Comparison of ENCODE assay signal across 18 cellular contexts in the genomic region with DNA sequence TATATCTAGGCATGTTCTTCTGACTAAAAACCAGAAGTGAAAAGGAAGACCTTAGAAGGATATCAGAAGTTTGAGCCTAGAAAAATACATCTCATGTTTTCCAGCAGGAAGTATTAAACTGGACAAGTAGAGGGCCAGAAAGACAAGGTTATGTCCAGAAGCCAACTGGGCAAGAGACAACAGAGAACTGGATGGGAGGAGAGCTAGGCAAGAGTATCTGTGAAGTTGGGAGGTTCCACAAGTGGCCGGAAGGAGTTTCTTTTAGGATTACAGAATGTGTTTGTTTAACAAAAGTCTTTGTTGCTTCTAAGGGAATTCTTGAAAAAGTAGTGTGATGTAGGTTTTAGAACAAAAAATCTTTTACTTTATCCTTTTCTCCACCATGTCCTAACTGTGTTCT.
A peak's percentile ranks its signal among the peaks of the same experiment; 100 is the strongest.
DNase-seq lines count a peak whose midpoint lies in the region; ATAC-seq, FAIRE-seq and TF ChIP-seq lines count a peak whose summit lies in the region.
"Had no signal": no experiment of that assay in that cellular context is flagged by ENCODE, and none has a peak within 500 bp of the region (broad histone marks: within the 10 kb centered on the region; RNA-seq: fewer than 3 reads in every experiment).

No MANE protein-coding gene starts in this region.

- no peak overlapping the region for H3K9ac ChIP-seq in K562 (ENCODE audit: insufficient read depth in 1 of 2, low read depth in 2 of 2, low read length in 2 of 2)

- peaks cover 28% of the 10 kb centered on the region for H3K36me3 Mint-ChIP-seq in HFFc6 (ENCODE audit: low read depth)
- H3K36me3 Mint-ChIP-seq in nephron progenitor cell (ENCODE audit: low read depth): peaks cover 27% of the 10 kb centered on the region
- H3K36me3 Mint-ChIP-seq in activated T-helper 2 cell treated with anti-CD3 and anti-CD28 coated beads, Interferon-gamma antibody, Interleukin-2, Interleukin-4, amounts not matched to agents 10 μg/mL and 5 μg/mL and 100 μg/mL, durations not matched to agents 14 hours and 24 hours and 36 hours (ENCODE audit: low read depth): no peaks in the 10 kb centered on the region

- no peak for TF ChIP-seq CTCF in HFFc6 (IDR thresholded peaks at IDR 0.05)
- TF ChIP-seq CTCF in K562 (IDR thresholded peaks at IDR 0.05 in 2 of 3, conservative IDR thresholded peaks at IDR 0.05 in 1 of 3; ENCODE audit: insufficient read depth in 2 of 3, low read depth in 1 of 3, low read length in 3 of 3): no peak
- TF ChIP-seq CTCF in nephron progenitor cell (IDR thresholded peaks at IDR 0.05): no peak
- no peak for TF ChIP-seq CTCF in tibial artery (IDR thresholded peaks at IDR 0.05)

- BruUV-seq in K562 (replicated peaks; lab: Mats Ljungman, UMichigan): no TSS peak

- H3K27ac ChIP-seq in K562 (ENCODE audit: extremely low read depth, low read depth, low read length) (no peak overlapping the region), tibial artery (peak overlapping the region; percentile 21 to 37)

- no peak overlapping the region for H3K4me3 ChIP-seq in K562
- no peak overlapping the region for H3K4me3 ChIP-seq in tibial artery
- H3K4me3 ChIP-seq: HAP-1 had no signal

- in situ Hi-C loops in K562 (cut with MboI): no loop called here

- no peak for FAIRE-seq in K562 (lab: Jason Lieb, UNC)
- FAIRE-seq: A204.1, D721Med, G401.6, GM12891, H1 had no signal

- POLR2A ChIA-PET in K562 (lab: Yijun Ruan, JAX): no interaction called here

- CTCF ChIA-PET in K562 (lab: Yijun Ruan, JAX; ENCODE audit: low intra/inter-chr PET ratio): no interaction called here

- H3K4me1 ChIP-seq in K562 (replicated peaks in 1 of 2; ENCODE audit: control insufficient read depth in 2 of 2, insufficient read depth in 2 of 2, low read length in 2 of 2) (no peaks in the 10 kb centered on the region; a peak in 1 of 5 replicates), tibial artery (peaks cover 0 to 7% (median 0%) of the 10 kb centered on the region in 4 donors)

- no peaks in the 10 kb centered on the region for H4K20me1 ChIP-seq in K562 (replicated peaks; ENCODE audit: control insufficient read depth, insufficient read depth, low read length)

- H3K4me1 Mint-ChIP-seq in HFFc6 (ENCODE audit: low read depth) (peaks cover 25% of the 10 kb centered on the region), nephron progenitor cell (peaks cover 12% of the 10 kb centered on the region)
- H3K4me1 Mint-ChIP-seq in activated T-helper 2 cell treated with anti-CD3 and anti-CD28 coated beads, Interferon-gamma antibody, Interleukin-2, Interleukin-4, amounts not matched to agents 10 μg/mL and 5 μg/mL and 100 μg/mL, durations not matched to agents 14 hours and 24 hours and 36 hours (ENCODE audit: low read depth): no peaks in the 10 kb centered on the region
- H3K4me1 Mint-ChIP-seq: B cell had no signal

- TF ChIP-seq RAD21 in K562 (CRISPR knock-in tag; conservative IDR thresholded peaks at IDR 0.05 in 1 of 2, IDR thresholded peaks at IDR 0.05 in 1 of 2): no peak

- no peaks in the 10 kb centered on the region for H3K79me2 ChIP-seq in K562 (ENCODE audit: control insufficient read depth, insufficient read depth, low read length)

- ATAC-seq in K562: no peak

- intact Hi-C loops in K562 (cut with micrococcal nuclease) (no loop called here), tibial artery (cut with DNase I; ENCODE audit: low total_unique reads) (no loop called here)
- intact Hi-C loops in activated T-helper 2 cell treated with anti-CD3 and anti-CD28 coated beads, Interferon-gamma antibody, Interleukin-2, Interleukin-4, amounts not matched to agents 10 μg/mL and 5 μg/mL and 100 μg/mL, durations not matched to agents 14 hours and 24 hours and 36 hours (cut with micrococcal nuclease): no loop called here

- no peak for DNase-seq in HFFc6
- DNase-seq in K562 (ENCODE audit: extremely low read depth in 1 of 4, low spot score in 3 of 4): no peak
- no peak for DNase-seq in nephron progenitor cell
- no peak for DNase-seq in tibial artery
- no peak for DNase-seq in NCI-H2196 (lab: John Stamatoyannopoulos, UW; ENCODE audit: unreplicated experiment)
- no peak for DNase-seq in NCI-H2171 (lab: John Stamatoyannopoulos, UW)
- no peak for DNase-seq in activated T-helper 2 cell treated with anti-CD3 and anti-CD28 coated beads, Interferon-gamma antibody, Interleukin-2, Interleukin-4, amounts not matched to agents 10 μg/mL and 5 μg/mL and 100 μg/mL, durations not matched to agents 14 hours and 24 hours and 36 hours (ENCODE audit: low spot score)
- DNase-seq: C1 segment of cervical spinal cord; CD4-positive, alpha-beta T cell; DMS153; DMS79 treated with DMSO at 0.1 percent for 48 hours had no signal

- H3K27me3 ChIP-seq in K562 (ENCODE audit: control insufficient read depth in 2 of 2, insufficient read depth in 2 of 2, low read length in 2 of 2) (no peaks in the 10 kb centered on the region), tibial artery (no peaks in the 10 kb centered on the region)

- no peak overlapping the region for H3K4me3 Mint-ChIP-seq in HFFc6
- H3K4me3 Mint-ChIP-seq in nephron progenitor cell: no peak overlapping the region
- H3K4me3 Mint-ChIP-seq in activated T-helper 2 cell treated with anti-CD3 and anti-CD28 coated beads, Interferon-gamma antibody, Interleukin-2, Interleukin-4, amounts not matched to agents 10 μg/mL and 5 μg/mL and 100 μg/mL, durations not matched to agents 14 hours and 24 hours and 36 hours (ENCODE audit: low read depth): no peak overlapping the region
- H3K4me3 Mint-ChIP-seq: B cell; CD4-positive, alpha-beta T cell had no signal

- H3K9me3 Mint-ChIP-seq in HFFc6: peaks cover 13% of the 10 kb centered on the region
- H3K9me3 Mint-ChIP-seq in nephron progenitor cell: peaks cover 45% of the 10 kb centered on the region
- peaks cover 12% of the 10 kb centered on the region for H3K9me3 Mint-ChIP-seq in activated T-helper 2 cell treated with anti-CD3 and anti-CD28 coated beads, Interferon-gamma antibody, Interleukin-2, Interleukin-4, amounts not matched to agents 10 μg/mL and 5 μg/mL and 100 μg/mL, durations not matched to agents 14 hours and 24 hours and 36 hours

- 0% methylated on average over 1 of the region's 1 CpG for WGBS in K562 (ENCODE audit: insufficient coverage, low coverage, missing lambda C conversion rate)

- no peaks in the 10 kb centered on the region for H3K9me1 ChIP-seq in K562 (ENCODE audit: control insufficient read depth, insufficient read depth, low read length)

- H3K27me3 Mint-ChIP-seq in HFFc6 (ENCODE audit: insufficient read depth) (peaks cover 5% of the 10 kb centered on the region), nephron progenitor cell (ENCODE audit: low read depth, poor library complexity) (peaks cover 3% of the 10 kb centered on the region)
- peaks cover 5% of the 10 kb centered on the region for H3K27me3 Mint-ChIP-seq in activated T-helper 2 cell treated with anti-CD3 and anti-CD28 coated beads, Interferon-gamma antibody, Interleukin-2, Interleukin-4, amounts not matched to agents 10 μg/mL and 5 μg/mL and 100 μg/mL, durations not matched to agents 14 hours and 24 hours and 36 hours (ENCODE audit: low read depth)

- TF ChIP-seq EP300 in K562 (IDR thresholded peaks at IDR 0.05; ENCODE audit: low read length): no peak

- peak overlapping the region; percentile 93 for H3K27ac Mint-ChIP-seq in HFFc6
- peak overlapping the region; percentile 52 for H3K27ac Mint-ChIP-seq in nephron progenitor cell
- H3K27ac Mint-ChIP-seq in activated T-helper 2 cell treated with anti-CD3 and anti-CD28 coated beads, Interferon-gamma antibody, Interleukin-2, Interleukin-4, amounts not matched to agents 10 μg/mL and 5 μg/mL and 100 μg/mL, durations not matched to agents 14 hours and 24 hours and 36 hours: no peak overlapping the region
- H3K27ac Mint-ChIP-seq: B cell; CD4-positive, alpha-beta T cell had no signal

- TF ChIP-seq POLR2A in K562 (conservative IDR thresholded peaks at IDR 0.05): no peak

- no peak overlapping the region for H2AFZ ChIP-seq in K562 (ENCODE audit: low read depth, low read length)

- H3K4me2 ChIP-seq in K562 (ENCODE audit: insufficient read depth, low read length): no peak overlapping the region

- H3K9me3 ChIP-seq in K562 (replicated peaks; ENCODE audit: control insufficient read depth, insufficient read depth, low read depth, low read length) (no peaks in the 10 kb centered on the region), tibial artery (no peaks in the 10 kb centered on the region)

- no peaks in the 10 kb centered on the region for H3K36me3 ChIP-seq in K562 (ENCODE audit: control insufficient read depth, insufficient read depth, low read length)
- no peaks in the 10 kb centered on the region for H3K36me3 ChIP-seq in tibial artery
- H3K36me3 ChIP-seq: HAP-1 had no signal

TF ChIP-seq in K562, 482 proteins besides CTCF, POLR2A, EP300 and RAD21:
- TF ChIP-seq CAMTA2 (CRISPR knock-in tag; conservative IDR thresholded peaks at IDR 0.05) (no peak), MEIS2 (IDR thresholded peaks at IDR 0.05; ENCODE audit: partially characterized antibody) (peak; percentile 45)
